ENCODE assay signal across 8 cellular contexts in genomic region chr6:159758031-159759001, GRCh38. TPM values are rescaled to one million over a fixed set of nuclear protein-coding genes. Genes with fewer than 3 reads are reported as not detected.
DNase-seq lines count a peak whose midpoint lies in the region; ATAC-seq and TF ChIP-seq lines count a peak whose summit lies in the region.

No MANE protein-coding gene starts in this region.

- peaks cover 39% of the 10 kb centered on the region for H3K36me3 ChIP-seq in suprapubic skin

- CTCF ChIA-PET in GM10248 (lab: Yijun Ruan, JAX), result interaction anchor here (1.1 to 1.7 kb wide), 4 partner anchors 12 to 265 kb away, joined by 3 to 4 read pairs (median 4); no protein-coding TSS in a partner anchor

- peak overlapping the region; percentile 49 for H3K27ac Mint-ChIP-seq in T-helper 17 cell

- ATAC-seq in T-helper 17 cell, result no peak
- ATAC-seq in HG03571 (IDR thresholded peaks at IDR 0.05; ENCODE audit: unreplicated experiment), result no peak
- no peak for ATAC-seq in HG02763 (IDR thresholded peaks at IDR 0.05; ENCODE audit: unreplicated experiment)

- peak overlapping the region; percentile 15 for H3K4me3 Mint-ChIP-seq in T-helper 17 cell

- peaks cover 25% of the 10 kb centered on the region for H3K4me1 Mint-ChIP-seq in T-helper 17 cell

- peaks cover 3% of the 10 kb centered on the region for H3K36me3 Mint-ChIP-seq in T-helper 17 cell (ENCODE audit: low read depth)

- TF ChIP-seq EP300 in suprapubic skin (IDR thresholded peaks at IDR 0.05), result no peak

- H3K4me1 ChIP-seq in suprapubic skin, result peaks cover 19% of the 10 kb centered on the region

- DNase-seq in A172 (ENCODE audit: low spot score) (peak; percentile 65), GM12865 (ENCODE audit: low read depth) (no peak), T-helper 17 cell (no peak), fibroblast of villous mesenchyme (ENCODE audit: low read depth) (no peak), suprapubic skin (ENCODE audit: low spot score in 2 of 2) (no peak), GM10248 (ENCODE audit: extremely low spot score) (no peak)

- H3K27me3 Mint-ChIP-seq in T-helper 17 cell, result no peaks in the 10 kb centered on the region

- TF ChIP-seq CTCF in GM12865 (IDR thresholded peaks at IDR 0.05; ENCODE audit: insufficient read depth, low read depth, low read length, missing control alignments) (peak; percentile 2), fibroblast of villous mesenchyme (IDR thresholded peaks at IDR 0.05; ENCODE audit: insufficient read depth, low read depth, low read length) (peak; percentile 22), suprapubic skin (IDR thresholded peaks at IDR 0.05) (no peak), GM10248 (IDR thresholded peaks at IDR 0.05; ENCODE audit: control extremely low read depth, extremely low read depth, low read depth, missing control alignments) (no peak)

- no peak overlapping the region for H3K4me3 ChIP-seq in GM12865 (ENCODE audit: low read depth, low read length)
- no peak overlapping the region for H3K4me3 ChIP-seq in fibroblast of villous mesenchyme (ENCODE audit: low read depth, low read length)
- no peak overlapping the region for H3K4me3 ChIP-seq in suprapubic skin

- no peak overlapping the region for H3K27ac ChIP-seq in suprapubic skin

- POLR2A ChIA-PET in GM10248 (lab: Yijun Ruan, JAX), result interaction anchor here (0.7 kb wide), 1 partner anchor 14 kb away, joined by 3 read pairs; no protein-coding TSS in a partner anchor

- H3K9me3 ChIP-seq in T-helper 17 cell (ENCODE audit: control insufficient read depth, low read length, poor library complexity, severe bottlenecking) (no peaks in the 10 kb centered on the region), suprapubic skin (no peaks in the 10 kb centered on the region)

- TF ChIP-seq POLR2A in suprapubic skin (IDR thresholded peaks at IDR 0.05), result no peak

- H3K27me3 ChIP-seq in suprapubic skin, result no peaks in the 10 kb centered on the region

- WGBS in suprapubic skin, result 85% methylated on average over 7 of the region's 7 CpGs

RNA-seq across cellular contexts. Expression of gene ACAT2, which starts 3.5 kb away (rescaled TPM):
- 45.3 and 46.1 TPM in 2 replicates for total RNA-seq in A172 (2014; rRNA removed; shearing (Covaris generic))
- 10 to 100 TPM; 26.9 to 34.6 TPM for total RNA-seq in T-helper 17 cell
- 115 and 119 TPM in 2 replicates for total RNA-seq in fibroblast of villous mesenchyme
- total RNA-seq in suprapubic skin, result 10 to 100 TPM in 3 of 4 donors, 1 to 10 TPM in 1; 7.2 to 23.1 (median 15.6) TPM

RNA-seq across cellular contexts. Expression of gene WTAP, which starts 31.0 kb away (rescaled TPM):
- total RNA-seq in A172 (2014; rRNA removed; shearing (Covaris generic)), result 98.3 and 115 TPM in 2 replicates
- total RNA-seq in T-helper 17 cell (100 to 1,000 TPM; 159 to 160 TPM), fibroblast of villous mesenchyme (89.5 and 159 TPM in 2 replicates), suprapubic skin (100 to 1,000 TPM in 1 of 4 donors, 10 to 100 TPM in 3; 68.7 to 103 (median 85.3) TPM)

RNA-seq across cellular contexts. Expression of gene TCP1, which starts 31.1 kb away (rescaled TPM):
- total RNA-seq in A172 (2014; rRNA removed; shearing (Covaris generic)), result 396 and 430 TPM in 2 replicates
- 100 to 1,000 TPM; 195 to 196 TPM for total RNA-seq in T-helper 17 cell
- 219 and 285 TPM in 2 replicates for total RNA-seq in fibroblast of villous mesenchyme
- total RNA-seq in suprapubic skin, result 100 to 1,000 TPM; 133 to 150 (median 139) TPM

RNA-seq across cellular contexts. Expression of gene MRPL18, which starts 32.0 kb away (rescaled TPM):
- 182 and 204 TPM in 2 replicates for total RNA-seq in A172 (2014; rRNA removed; shearing (Covaris generic))
- total RNA-seq in T-helper 17 cell (10 to 100 TPM; 23.2 to 24.9 TPM), fibroblast of villous mesenchyme (97.3 and 107 TPM in 2 replicates), suprapubic skin (10 to 100 TPM; 53.9 to 79.2 (median 55.9) TPM)

RNA-seq across cellular contexts. Expression of gene PNLDC1, which starts 41.8 kb away (rescaled TPM):
- not detected in 2 replicates for total RNA-seq in A172 (2014; rRNA removed; shearing (Covaris generic))
- 1 to 10 TPM in 1 of 2 donors, not detected in 1; 1.2 TPM for total RNA-seq in T-helper 17 cell
- total RNA-seq in fibroblast of villous mesenchyme, result 0.32 TPM in 1 of 2 replicates, not detected in the other
- 1 to 10 TPM; 1.1 to 4.4 (median 2.9) TPM for total RNA-seq in suprapubic skin

Comparison
In these comparisons a context has a peak if more than half of its experiments do, and no peak if none do; other contexts are left out.
1. CTCF ChIP-seq: peak in GM12865 (single experiment) and fibroblast of villous mesenchyme (single experiment); none in suprapubic skin (0 of 2) and GM10248 (single experiment).